Comparison of ENCODE assay signal across 1 cellular context in genomic region chr14:104665092-104665662, GRCh38.
A peak's percentile ranks its signal among the peaks of the same experiment; 100 is the strongest.
TF ChIP-seq lines count a peak whose summit lies in the region.

No MANE protein-coding gene starts in this region.

TF ChIP-seq in HepG2, 621 proteins besides CTCF, POLR2A, EP300 and RAD21 (continues in another document):
- TF ChIP-seq NFE2 (CRISPR knock-in tag; IDR thresholded peaks at IDR 0.05) (no peak), ZNF841 (CRISPR knock-in tag; IDR thresholded peaks at IDR 0.05; ENCODE audit: borderline replicate concordance) (no peak), ZNF768 (CRISPR knock-in tag; IDR thresholded peaks at IDR 0.05) (no peak), ZNF770 (CRISPR knock-in tag; IDR thresholded peaks at IDR 0.05) (no peak), CREB3 (CRISPR knock-in tag; IDR thresholded peaks at IDR 0.05) (no peak), FUBP1 (CRISPR knock-in tag; IDR thresholded peaks at IDR 0.05; ENCODE audit: borderline replicate concordance) (no peak), KDM5A (IDR thresholded peaks at IDR 0.05; ENCODE audit: borderline replicate concordance, low read length) (no peak), GTF3A (CRISPR knock-in tag; conservative IDR thresholded peaks at IDR 0.05) (no peak), KLF9 (CRISPR knock-in tag; IDR thresholded peaks at IDR 0.05; ENCODE audit: low read depth) (no peak), HNRNPUL1 (IDR thresholded peaks at IDR 0.05; ENCODE audit: low read depth, low read length) (no peak), ZNF30 (CRISPR knock-in tag; IDR thresholded peaks at IDR 0.05) (no peak), NFIC (IDR thresholded peaks at IDR 0.05; ENCODE audit: low read length) (no peak), ZNF138 (CRISPR knock-in tag; IDR thresholded peaks at IDR 0.05; ENCODE audit: low read depth) (no peak), NAIF1 (CRISPR knock-in tag; IDR thresholded peaks at IDR 0.05; ENCODE audit: borderline replicate concordance) (no peak), BORCS8-MEF2B (CRISPR knock-in tag; IDR thresholded peaks at IDR 0.05) (no peak), TCF7L2 (IDR thresholded peaks at IDR 0.05; ENCODE audit: low read depth, low read length) (no peak), ELF3 (CRISPR knock-in tag; IDR thresholded peaks at IDR 0.05) (no peak; the same call in 1 of the 2 replicates), MIER2 (CRISPR knock-in tag; IDR thresholded peaks at IDR 0.05) (no peak), NFE2L2 (IDR thresholded peaks at IDR 0.05; ENCODE audit: low read length) (no peak), ZFAT (CRISPR knock-in tag; conservative IDR thresholded peaks at IDR 0.05) (no peak), MEF2D (CRISPR knock-in tag; IDR thresholded peaks at IDR 0.05) (no peak), ZSCAN22 (CRISPR knock-in tag; IDR thresholded peaks at IDR 0.05) (no peak), AKNA (CRISPR knock-in tag; IDR thresholded peaks at IDR 0.05; ENCODE audit: borderline replicate concordance) (no peak), NFYC (CRISPR knock-in tag; IDR thresholded peaks at IDR 0.05) (no peak), DNMT3B (CRISPR knock-in tag; conservative IDR thresholded peaks at IDR 0.05) (no peak), U2AF2 (IDR thresholded peaks at IDR 0.05; ENCODE audit: low read depth, low read length) (no peak), ZNF749 (CRISPR knock-in tag; IDR thresholded peaks at IDR 0.05; ENCODE audit: borderline replicate concordance) (no peak), ZNF335 (CRISPR knock-in tag; IDR thresholded peaks at IDR 0.05) (no peak), TEAD3 (CRISPR knock-in tag; optimal IDR thresholded peaks at IDR 0.05; ENCODE audit: borderline replicate concordance) (no peak), CHD4 (IDR thresholded peaks at IDR 0.05; ENCODE audit: borderline replicate concordance, low read length) (0 out of 2 replicates have a peak, but pooled peaks have one; percentile 45), BHLHE40 (IDR thresholded peaks at IDR 0.05; ENCODE audit: low read length) (no peak), FIP1L1 (IDR thresholded peaks at IDR 0.05; ENCODE audit: borderline replicate concordance, insufficient read depth, low read depth, low read length) (no peak), ZNF782 (CRISPR knock-in tag; IDR thresholded peaks at IDR 0.05; ENCODE audit: borderline replicate concordance) (no peak)
- TF ChIP-seq, protein P1, sequence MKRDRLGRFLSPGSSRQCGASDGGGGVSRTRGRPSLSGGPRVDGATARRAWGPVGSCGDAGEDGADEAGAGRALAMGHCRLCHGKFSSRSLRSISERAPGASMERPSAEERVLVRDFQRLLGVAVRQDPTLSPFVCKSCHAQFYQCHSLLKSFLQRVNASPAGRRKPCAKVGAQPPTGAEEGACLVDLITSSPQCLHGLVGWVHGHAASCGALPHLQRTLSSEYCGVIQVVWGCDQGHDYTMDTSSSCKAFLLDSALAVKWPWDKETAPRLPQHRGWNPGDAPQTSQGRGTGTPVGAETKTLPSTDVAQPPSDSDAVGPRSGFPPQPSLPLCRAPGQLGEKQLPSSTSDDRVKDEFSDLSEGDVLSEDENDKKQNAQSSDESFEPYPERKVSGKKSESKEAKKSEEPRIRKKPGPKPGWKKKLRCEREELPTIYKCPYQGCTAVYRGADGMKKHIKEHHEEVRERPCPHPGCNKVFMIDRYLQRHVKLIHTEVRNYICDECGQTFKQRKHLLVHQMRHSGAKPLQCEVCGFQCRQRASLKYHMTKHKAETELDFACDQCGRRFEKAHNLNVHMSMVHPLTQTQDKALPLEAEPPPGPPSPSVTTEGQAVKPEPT (CRISPR knock-in tag; IDR thresholded peaks at IDR 0.05; ENCODE audit: low read depth), result no peak
- TF ChIP-seq, protein P2, sequence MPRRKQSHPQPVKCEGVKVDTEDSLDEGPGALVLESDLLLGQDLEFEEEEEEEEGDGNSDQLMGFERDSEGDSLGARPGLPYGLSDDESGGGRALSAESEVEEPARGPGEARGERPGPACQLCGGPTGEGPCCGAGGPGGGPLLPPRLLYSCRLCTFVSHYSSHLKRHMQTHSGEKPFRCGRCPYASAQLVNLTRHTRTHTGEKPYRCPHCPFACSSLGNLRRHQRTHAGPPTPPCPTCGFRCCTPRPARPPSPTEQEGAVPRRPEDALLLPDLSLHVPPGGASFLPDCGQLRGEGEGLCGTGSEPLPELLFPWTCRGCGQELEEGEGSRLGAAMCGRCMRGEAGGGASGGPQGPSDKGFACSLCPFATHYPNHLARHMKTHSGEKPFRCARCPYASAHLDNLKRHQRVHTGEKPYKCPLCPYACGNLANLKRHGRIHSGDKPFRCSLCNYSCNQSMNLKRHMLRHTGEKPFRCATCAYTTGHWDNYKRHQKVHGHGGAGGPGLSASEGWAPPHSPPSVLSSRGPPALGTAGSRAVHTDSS (CRISPR knock-in tag; conservative IDR thresholded peaks at IDR 0.05), result no peak
- TF ChIP-seq, protein P3, sequence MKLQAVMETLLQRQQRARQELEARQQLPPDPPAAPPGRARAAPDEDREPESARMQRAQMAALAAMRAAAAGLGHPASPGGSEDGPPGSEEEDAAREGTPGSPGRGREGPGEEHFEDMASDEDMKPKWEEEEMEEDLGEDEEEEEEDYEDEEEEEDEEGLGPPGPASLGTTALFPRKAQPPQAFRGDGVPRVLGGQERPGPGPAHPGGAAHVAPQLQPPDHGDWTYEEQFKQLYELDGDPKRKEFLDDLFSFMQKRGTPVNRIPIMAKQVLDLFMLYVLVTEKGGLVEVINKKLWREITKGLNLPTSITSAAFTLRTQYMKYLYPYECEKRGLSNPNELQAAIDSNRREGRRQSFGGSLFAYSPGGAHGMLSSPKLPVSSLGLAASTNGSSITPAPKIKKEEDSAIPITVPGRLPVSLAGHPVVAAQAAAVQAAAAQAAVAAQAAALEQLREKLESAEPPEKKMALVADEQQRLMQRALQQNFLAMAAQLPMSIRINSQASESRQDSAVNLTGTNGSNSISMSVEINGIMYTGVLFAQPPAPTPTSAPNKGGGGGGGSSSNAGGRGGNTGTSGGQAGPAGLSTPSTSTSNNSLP (IDR thresholded peaks at IDR 0.05; ENCODE audit: low read depth, low read length), result no peak
- TF ChIP-seq, protein P4, sequence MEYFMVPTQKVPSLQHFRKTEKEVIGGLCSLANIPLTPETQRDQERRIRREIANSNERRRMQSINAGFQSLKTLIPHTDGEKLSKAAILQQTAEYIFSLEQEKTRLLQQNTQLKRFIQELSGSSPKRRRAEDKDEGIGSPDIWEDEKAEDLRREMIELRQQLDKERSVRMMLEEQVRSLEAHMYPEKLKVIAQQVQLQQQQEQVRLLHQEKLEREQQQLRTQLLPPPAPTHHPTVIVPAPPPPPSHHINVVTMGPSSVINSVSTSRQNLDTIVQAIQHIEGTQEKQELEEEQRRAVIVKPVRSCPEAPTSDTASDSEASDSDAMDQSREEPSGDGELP (IDR thresholded peaks at IDR 0.05; ENCODE audit: borderline replicate concordance, low read depth), result no peak
- TF ChIP-seq, protein P5, sequence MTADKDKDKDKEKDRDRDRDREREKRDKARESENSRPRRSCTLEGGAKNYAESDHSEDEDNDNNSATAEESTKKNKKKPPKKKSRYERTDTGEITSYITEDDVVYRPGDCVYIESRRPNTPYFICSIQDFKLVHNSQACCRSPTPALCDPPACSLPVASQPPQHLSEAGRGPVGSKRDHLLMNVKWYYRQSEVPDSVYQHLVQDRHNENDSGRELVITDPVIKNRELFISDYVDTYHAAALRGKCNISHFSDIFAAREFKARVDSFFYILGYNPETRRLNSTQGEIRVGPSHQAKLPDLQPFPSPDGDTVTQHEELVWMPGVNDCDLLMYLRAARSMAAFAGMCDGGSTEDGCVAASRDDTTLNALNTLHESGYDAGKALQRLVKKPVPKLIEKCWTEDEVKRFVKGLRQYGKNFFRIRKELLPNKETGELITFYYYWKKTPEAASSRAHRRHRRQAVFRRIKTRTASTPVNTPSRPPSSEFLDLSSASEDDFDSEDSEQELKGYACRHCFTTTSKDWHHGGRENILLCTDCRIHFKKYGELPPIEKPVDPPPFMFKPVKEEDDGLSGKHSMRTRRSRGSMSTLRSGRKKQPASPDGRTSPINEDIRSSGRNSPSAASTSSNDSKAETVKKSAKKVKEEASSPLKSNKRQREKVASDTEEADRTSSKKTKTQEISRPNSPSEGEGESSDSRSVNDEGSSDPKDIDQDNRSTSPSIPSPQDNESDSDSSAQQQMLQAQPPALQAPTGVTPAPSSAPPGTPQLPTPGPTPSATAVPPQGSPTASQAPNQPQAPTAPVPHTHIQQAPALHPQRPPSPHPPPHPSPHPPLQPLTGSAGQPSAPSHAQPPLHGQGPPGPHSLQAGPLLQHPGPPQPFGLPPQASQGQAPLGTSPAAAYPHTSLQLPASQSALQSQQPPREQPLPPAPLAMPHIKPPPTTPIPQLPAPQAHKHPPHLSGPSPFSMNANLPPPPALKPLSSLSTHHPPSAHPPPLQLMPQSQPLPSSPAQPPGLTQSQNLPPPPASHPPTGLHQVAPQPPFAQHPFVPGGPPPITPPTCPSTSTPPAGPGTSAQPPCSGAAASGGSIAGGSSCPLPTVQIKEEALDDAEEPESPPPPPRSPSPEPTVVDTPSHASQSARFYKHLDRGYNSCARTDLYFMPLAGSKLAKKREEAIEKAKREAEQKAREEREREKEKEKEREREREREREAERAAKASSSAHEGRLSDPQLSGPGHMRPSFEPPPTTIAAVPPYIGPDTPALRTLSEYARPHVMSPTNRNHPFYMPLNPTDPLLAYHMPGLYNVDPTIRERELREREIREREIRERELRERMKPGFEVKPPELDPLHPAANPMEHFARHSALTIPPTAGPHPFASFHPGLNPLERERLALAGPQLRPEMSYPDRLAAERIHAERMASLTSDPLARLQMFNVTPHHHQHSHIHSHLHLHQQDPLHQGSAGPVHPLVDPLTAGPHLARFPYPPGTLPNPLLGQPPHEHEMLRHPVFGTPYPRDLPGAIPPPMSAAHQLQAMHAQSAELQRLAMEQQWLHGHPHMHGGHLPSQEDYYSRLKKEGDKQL (CRISPR knock-in tag; IDR thresholded peaks at IDR 0.05; ENCODE audit: low read depth), result no peak
